Comparison of ENCODE assay signal across 8 cellular contexts in the genomic region with DNA sequence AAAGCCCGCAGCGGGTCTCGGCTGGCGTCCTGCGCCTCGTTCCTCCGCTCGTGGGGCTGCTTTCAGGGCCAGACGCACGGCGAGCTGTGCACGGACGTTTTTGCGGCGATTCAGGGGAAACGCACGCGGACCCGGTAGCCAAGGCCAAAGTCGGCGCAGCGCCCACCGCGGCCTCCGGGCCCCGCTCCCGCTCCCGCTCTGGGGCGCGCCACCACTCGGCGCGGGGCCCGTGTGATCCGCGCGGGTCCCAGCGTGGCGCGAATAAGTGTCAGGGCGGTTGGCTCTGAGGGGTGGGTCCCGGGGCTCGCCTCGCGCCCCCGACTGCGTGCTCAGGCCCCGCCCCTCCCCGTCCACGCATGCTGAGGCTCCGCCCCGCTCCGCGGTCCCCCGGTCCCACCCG. TPM values are rescaled to one million over a fixed set of nuclear protein-coding genes. Genes with fewer than 3 reads are reported as not detected.
A peak's percentile ranks its signal among the peaks of the same experiment; 100 is the strongest.
DNase-seq lines count a peak whose midpoint lies in the region; ATAC-seq and TF ChIP-seq lines count a peak whose summit lies in the region.

No MANE protein-coding gene starts in this region.

- no peak overlapping the region for H3K27ac ChIP-seq in neutrophil

- H3K9me3 ChIP-seq in neutrophil, result no peaks in the 10 kb centered on the region

- DNase-seq in choroid plexus epithelial cell (ENCODE audit: low read depth) (no peak), AG20443 (ENCODE audit: low spot score) (no peak), LoVo (ENCODE audit: low spot score) (no peak), GOT3 (lab: John Stamatoyannopoulos, UW) (no peak), mesenteric fat pad (ENCODE audit: low spot score) (no peak)

- ATAC-seq in HG03045 (IDR thresholded peaks at IDR 0.05; ENCODE audit: unreplicated experiment), result peak; percentile 33

- TF ChIP-seq CTCF in GM12872 (IDR thresholded peaks at IDR 0.05; ENCODE audit: insufficient read depth, low read depth, low read length), result peak; percentile 38; the same call in 1 of the 3 replicates
- TF ChIP-seq CTCF in choroid plexus epithelial cell (conservative IDR thresholded peaks at IDR 0.05; ENCODE audit: low read depth, low read length), result no peak
- no peak for TF ChIP-seq CTCF in neutrophil (IDR thresholded peaks at IDR 0.05)

- H3K4me3 ChIP-seq in choroid plexus epithelial cell (ENCODE audit: low read depth, low read length) (peak overlapping the region; percentile 54), neutrophil (ENCODE audit: low read depth in 1 of 2, low read length in 1 of 2) (peak overlapping the region; percentile 38 to 97)

- peaks cover 10 to 13% of the 10 kb centered on the region in 2 experiments for H3K4me1 ChIP-seq in neutrophil (ENCODE audit: control insufficient read depth in 1 of 2, insufficient read depth in 1 of 2, low read depth in 1 of 2, low read length in 1 of 2)

- H3K36me3 ChIP-seq in neutrophil, result no peaks in the 10 kb centered on the region

- peaks cover 45% of the 10 kb centered on the region for H3K27me3 ChIP-seq in neutrophil

RNA-seq across cellular contexts. Expression of gene TBCD, which starts 0.7 kb away (rescaled TPM):
- total RNA-seq in mesenteric fat pad, result 128 TPM

RNA-seq across cellular contexts. Expression of gene FN3K, which starts 15.8 kb away (rescaled TPM):
- total RNA-seq in mesenteric fat pad, result 19.3 TPM

RNA-seq across cellular contexts. Expression of gene FN3KRP, which starts 34.7 kb away (rescaled TPM):
- 20.4 TPM for total RNA-seq in mesenteric fat pad

RNA-seq across cellular contexts. Expression of gene RAB40B, which starts 52.7 kb away (rescaled TPM):
- 5.5 TPM for total RNA-seq in mesenteric fat pad
